ENCODE assay signal across 8 cellular contexts in genomic region chr18:63155910-63156773, GRCh38.
DNase-seq lines count a peak whose midpoint lies in the region; ATAC-seq and TF ChIP-seq lines count a peak whose summit lies in the region.

No MANE protein-coding gene starts in this region.

- DNase-seq in DND-41: no peak
- peak; percentile 78 for DNase-seq in Karpas-422
- DNase-seq in body of pancreas: no peak
- DNase-seq in sciatic nerve (ENCODE audit: low spot score): no peak
- DNase-seq in NCI-H1930 (lab: John Stamatoyannopoulos, UW): no peak
- DNase-seq in G401 (ENCODE audit: low spot score): no peak
- DNase-seq in midbrain (lab: John Stamatoyannopoulos, UW): no peak
- no peak for DNase-seq in NCI-H82 (lab: John Stamatoyannopoulos, UW)

- H3K27ac ChIP-seq in DND-41 (ENCODE audit: low read length) (peak overlapping the region; percentile 64), Karpas-422 (ENCODE audit: low read length) (peak overlapping the region; percentile 91), body of pancreas (peak overlapping the region in 3 of 4 donors; percentile 37 to 72 (median 64))

- H3K36me3 ChIP-seq in DND-41 (ENCODE audit: insufficient read depth, low read length): peaks cover 17% of the 10 kb centered on the region; the same call in 1 of the 2 replicates
- no peaks in the 10 kb centered on the region for H3K36me3 ChIP-seq in Karpas-422 (ENCODE audit: insufficient read depth, low read length)
- no peaks in the 10 kb centered on the region for H3K36me3 ChIP-seq in body of pancreas (replicated peaks in 1 of 2; ENCODE audit: insufficient read depth in 1 of 2, low read depth in 2 of 2)

- H3K9ac ChIP-seq in DND-41 (ENCODE audit: low read depth, low read length) (no peak overlapping the region), Karpas-422 (ENCODE audit: low read length) (peak overlapping the region; percentile 65)

- no peak for ATAC-seq in DND-41 (ENCODE audit: insufficient read depth, low read depth)
- no peak for ATAC-seq in body of pancreas
- ATAC-seq in sciatic nerve: peak; percentile 6

- H3K79me2 ChIP-seq in DND-41 (ENCODE audit: insufficient read depth, low read length) (peaks cover 98% of the 10 kb centered on the region), Karpas-422 (ENCODE audit: low read length) (peaks cover 88% of the 10 kb centered on the region)

- 78 to 79% methylated on average over 14 of the region's 14 CpGs for WGBS in body of pancreas, 2 donors

- no peak overlapping the region for H2AFZ ChIP-seq in DND-41 (ENCODE audit: low read depth, low read length)
- no peak overlapping the region for H2AFZ ChIP-seq in Karpas-422 (ENCODE audit: low read length)

- H3K9me3 ChIP-seq in DND-41 (ENCODE audit: insufficient read depth, low read length, severe bottlenecking): no peaks in the 10 kb centered on the region
- no peaks in the 10 kb centered on the region for H3K9me3 ChIP-seq in Karpas-422 (ENCODE audit: low read length)
- no peaks in the 10 kb centered on the region for H3K9me3 ChIP-seq in body of pancreas

- TF ChIP-seq CTCF in DND-41 (IDR thresholded peaks at IDR 0.05; ENCODE audit: borderline replicate concordance, extremely low read depth, low read length, poor library complexity, severe bottlenecking) (no peak), body of pancreas (IDR thresholded peaks at IDR 0.05) (no peak)

- H3K27me3 ChIP-seq in DND-41 (ENCODE audit: insufficient read depth, low read length, poor library complexity): no peaks in the 10 kb centered on the region
- no peaks in the 10 kb centered on the region for H3K27me3 ChIP-seq in Karpas-422 (ENCODE audit: low read length)
- no peaks in the 10 kb centered on the region for H3K27me3 ChIP-seq in body of pancreas

- peaks cover 45% of the 10 kb centered on the region for H3K4me1 ChIP-seq in DND-41 (ENCODE audit: insufficient read depth, low read length)
- H3K4me1 ChIP-seq in Karpas-422 (ENCODE audit: low read length): peaks cover 100% of the 10 kb centered on the region
- peaks cover 32% of the 10 kb centered on the region for H3K4me1 ChIP-seq in body of pancreas

- H3K4me2 ChIP-seq in DND-41 (ENCODE audit: insufficient read depth, low read length) (no peak overlapping the region), Karpas-422 (ENCODE audit: low read depth, low read length, poor library complexity, severe bottlenecking) (peak overlapping the region; percentile 64)

- in situ Hi-C loops in G401 (cut with HindIII; ENCODE audit: low sequenced_read_pairs): no loop called here

- H4K20me1 ChIP-seq in DND-41 (ENCODE audit: insufficient read depth, low read length): peaks cover 19% of the 10 kb centered on the region; the same call in 1 of the 2 replicates
- H4K20me1 ChIP-seq in Karpas-422 (ENCODE audit: insufficient read depth, low read depth, low read length): no peaks in the 10 kb centered on the region; the same call in 1 of the 2 replicates

- H3K4me3 ChIP-seq in DND-41 (ENCODE audit: low read depth in 1 of 2, low read length in 2 of 2) (no peak overlapping the region), Karpas-422 (ENCODE audit: low read length) (peak overlapping the region; percentile 49), body of pancreas (no peak overlapping the region)

- intact Hi-C loops in body of pancreas (cut with DNase I) (no loop called here), sciatic nerve (cut with DNase I) (no loop called here)

- H3K9me2 ChIP-seq in Karpas-422 (replicated peaks; ENCODE audit: insufficient read depth, low read length): no peaks in the 10 kb centered on the region

- no peak for TF ChIP-seq POLR2A in body of pancreas (IDR thresholded peaks at IDR 0.05)
